In genomic region chr11:133948711-133949110, GRCh38 we compare ENCODE assay signal across 1 cellular context.
TF ChIP-seq lines count a peak whose summit lies in the region.

No MANE protein-coding gene starts in this region.

TF ChIP-seq in GM23338, 12 proteins besides CTCF, POLR2A, EP300 and RAD21 (continued from another document):
- TF ChIP-seq, protein P1, sequence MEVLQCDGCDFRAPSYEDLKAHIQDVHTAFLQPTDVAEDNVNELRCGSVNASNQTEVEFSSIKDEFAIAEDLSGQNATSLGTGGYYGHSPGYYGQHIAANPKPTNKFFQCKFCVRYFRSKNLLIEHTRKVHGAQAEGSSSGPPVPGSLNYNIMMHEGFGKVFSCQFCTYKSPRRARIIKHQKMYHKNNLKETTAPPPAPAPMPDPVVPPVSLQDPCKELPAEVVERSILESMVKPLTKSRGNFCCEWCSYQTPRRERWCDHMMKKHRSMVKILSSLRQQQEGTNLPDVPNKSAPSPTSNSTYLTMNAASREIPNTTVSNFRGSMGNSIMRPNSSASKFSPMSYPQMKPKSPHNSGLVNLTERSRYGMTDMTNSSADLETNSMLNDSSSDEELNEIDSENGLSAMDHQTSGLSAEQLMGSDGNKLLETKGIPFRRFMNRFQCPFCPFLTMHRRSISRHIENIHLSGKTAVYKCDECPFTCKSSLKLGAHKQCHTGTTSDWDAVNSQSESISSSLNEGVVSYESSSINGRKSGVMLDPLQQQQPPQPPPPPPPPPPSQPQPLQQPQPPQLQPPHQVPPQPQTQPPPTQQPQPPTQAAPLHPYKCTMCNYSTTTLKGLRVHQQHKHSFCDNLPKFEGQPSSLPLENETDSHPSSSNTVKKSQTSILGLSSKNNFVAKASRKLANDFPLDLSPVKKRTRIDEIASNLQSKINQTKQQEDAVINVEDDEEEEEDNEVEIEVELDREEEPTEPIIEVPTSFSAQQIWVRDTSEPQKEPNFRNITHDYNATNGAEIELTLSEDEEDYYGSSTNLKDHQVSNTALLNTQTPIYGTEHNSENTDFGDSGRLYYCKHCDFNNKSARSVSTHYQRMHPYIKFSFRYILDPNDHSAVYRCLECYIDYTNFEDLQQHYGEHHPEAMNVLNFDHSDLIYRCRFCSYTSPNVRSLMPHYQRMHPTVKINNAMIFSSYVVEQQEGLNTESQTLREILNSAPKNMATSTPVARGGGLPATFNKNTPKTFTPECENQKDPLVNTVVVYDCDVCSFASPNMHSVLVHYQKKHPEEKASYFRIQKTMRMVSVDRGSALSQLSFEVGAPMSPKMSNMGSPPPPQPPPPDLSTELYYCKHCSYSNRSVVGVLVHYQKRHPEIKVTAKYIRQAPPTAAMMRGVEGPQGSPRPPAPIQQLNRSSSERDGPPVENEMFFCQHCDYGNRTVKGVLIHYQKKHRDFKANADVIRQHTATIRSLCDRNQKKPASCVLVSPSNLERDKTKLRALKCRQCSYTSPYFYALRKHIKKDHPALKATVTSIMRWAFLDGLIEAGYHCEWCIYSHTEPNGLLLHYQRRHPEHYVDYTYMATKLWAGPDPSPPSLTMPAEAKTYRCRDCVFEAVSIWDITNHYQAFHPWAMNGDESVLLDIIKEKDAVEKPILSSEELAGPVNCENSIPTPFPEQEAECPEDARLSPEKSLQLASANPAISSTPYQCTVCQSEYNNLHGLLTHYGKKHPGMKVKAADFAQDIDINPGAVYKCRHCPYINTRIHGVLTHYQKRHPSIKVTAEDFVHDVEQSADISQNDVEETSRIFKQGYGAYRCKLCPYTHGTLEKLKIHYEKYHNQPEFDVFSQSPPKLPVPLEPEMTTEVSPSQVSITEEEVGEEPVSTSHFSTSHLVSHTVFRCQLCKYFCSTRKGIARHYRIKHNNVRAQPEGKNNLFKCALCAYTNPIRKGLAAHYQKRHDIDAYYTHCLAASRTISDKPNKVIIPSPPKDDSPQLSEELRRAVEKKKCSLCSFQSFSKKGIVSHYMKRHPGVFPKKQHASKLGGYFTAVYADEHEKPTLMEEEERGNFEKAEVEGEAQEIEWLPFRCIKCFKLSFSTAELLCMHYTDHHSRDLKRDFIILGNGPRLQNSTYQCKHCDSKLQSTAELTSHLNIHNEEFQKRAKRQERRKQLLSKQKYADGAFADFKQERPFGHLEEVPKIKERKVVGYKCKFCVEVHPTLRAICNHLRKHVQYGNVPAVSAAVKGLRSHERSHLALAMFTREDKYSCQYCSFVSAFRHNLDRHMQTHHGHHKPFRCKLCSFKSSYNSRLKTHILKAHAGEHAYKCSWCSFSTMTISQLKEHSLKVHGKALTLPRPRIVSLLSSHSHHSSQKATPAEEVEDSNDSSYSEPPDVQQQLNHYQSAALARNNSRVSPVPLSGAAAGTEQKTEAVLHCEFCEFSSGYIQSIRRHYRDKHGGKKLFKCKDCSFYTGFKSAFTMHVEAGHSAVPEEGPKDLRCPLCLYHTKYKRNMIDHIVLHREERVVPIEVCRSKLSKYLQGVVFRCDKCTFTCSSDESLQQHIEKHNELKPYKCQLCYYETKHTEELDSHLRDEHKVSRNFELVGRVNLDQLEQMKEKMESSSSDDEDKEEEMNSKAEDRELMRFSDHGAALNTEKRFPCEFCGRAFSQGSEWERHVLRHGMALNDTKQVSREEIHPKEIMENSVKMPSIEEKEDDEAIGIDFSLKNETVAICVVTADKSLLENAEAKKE (CRISPR knock-in tag; IDR thresholded peaks at IDR 0.05), result no peak
- TF ChIP-seq ZNF114 (CRISPR knock-in tag; IDR thresholded peaks at IDR 0.05), result no peak
- no peak for TF ChIP-seq CREB1 (CRISPR knock-in tag; IDR thresholded peaks at IDR 0.05; ENCODE audit: low read depth)
- TF ChIP-seq STAT1 (IDR thresholded peaks at IDR 0.05; ENCODE audit: unreplicated experiment), result no peak
- no peak for TF ChIP-seq EZH2phosphoT487 (IDR thresholded peaks at IDR 0.05; ENCODE audit: unreplicated experiment)
- no peak for TF ChIP-seq ETS1 (IDR thresholded peaks at IDR 0.05)
- no peak for TF ChIP-seq JUNB (IDR thresholded peaks at IDR 0.05; ENCODE audit: unreplicated experiment)
- no peak for TF ChIP-seq NANOG (IDR thresholded peaks at IDR 0.05; ENCODE audit: borderline replicate concordance)
- TF ChIP-seq EZH2 (IDR thresholded peaks at IDR 0.05; ENCODE audit: low read depth, unreplicated experiment), result no peak
